In genomic region chr11:107929611-107930200, GRCh38 we compare ENCODE assay signal across 10 cellular contexts. TPM values are rescaled to one million over a fixed set of nuclear protein-coding genes. Genes with fewer than 3 reads are reported as not detected.
DNase-seq lines count a peak whose midpoint lies in the region; ATAC-seq and TF ChIP-seq lines count a peak whose summit lies in the region.
"Had no signal": no experiment of that assay in that cellular context is flagged by ENCODE, and none has a peak within 500 bp of the region (broad histone marks: within the 10 kb centered on the region; RNA-seq: fewer than 3 reads in every experiment).

No MANE protein-coding gene starts in this region.

- no peak overlapping the region for H3K27ac Mint-ChIP-seq in Caco-2 (ENCODE audit: unreplicated experiment)

- H3K36me3 Mint-ChIP-seq in Caco-2 (ENCODE audit: insufficient read depth, unreplicated experiment): peaks cover 6% of the 10 kb centered on the region

- TF ChIP-seq CTCF in Caco-2 (IDR thresholded peaks at IDR 0.05; ENCODE audit: insufficient read depth in 1 of 2, low read depth in 1 of 2, low read length in 1 of 2, severe bottlenecking in 1 of 2, unreplicated experiment in 1 of 2): no peak

- no peak for ATAC-seq in HG03097 (IDR thresholded peaks at IDR 0.05; ENCODE audit: low FRiP score, unreplicated experiment)
- no peak for ATAC-seq in HG03280 (IDR thresholded peaks at IDR 0.05; ENCODE audit: unreplicated experiment)

- H3K9me3 ChIP-seq in Caco-2: no peaks in the 10 kb centered on the region; the same call in 1 of the 2 replicates

- no peaks in the 10 kb centered on the region; the same call in none of the 2 replicates for H3K27me3 ChIP-seq in Caco-2 (replicated peaks; ENCODE audit: control insufficient read depth, insufficient read depth, low read length)

- POLR2A ChIA-PET in Caco-2 (lab: Charles Lee): no interaction called here

- H3K36me3 ChIP-seq in Caco-2 (ENCODE audit: control insufficient read depth, insufficient read depth, low read length): no peaks in the 10 kb centered on the region

- in situ Hi-C loops in ACHN (cut with HindIII; ENCODE audit: low pct_ligation_motif_present, low pct_unique_long_range_greater_than_20kb, low sequenced_read_pairs): no loop called here

- no peak overlapping the region for H3K4me3 ChIP-seq in Caco-2 (ENCODE audit: low read depth, low read length)

- H3K27me3 Mint-ChIP-seq in Caco-2 (ENCODE audit: insufficient read depth, unreplicated experiment): peaks cover 28% of the 10 kb centered on the region

- peak overlapping the region; percentile 74 for H3K4me3 Mint-ChIP-seq in Caco-2 (ENCODE audit: unreplicated experiment)

- H3K4me1 Mint-ChIP-seq in Caco-2 (ENCODE audit: low read depth, unreplicated experiment): no peaks in the 10 kb centered on the region

- intact Hi-C loops in Caco-2 (cut with micrococcal nuclease; ENCODE audit: unreplicated experiment): no loop called here

- no peaks in the 10 kb centered on the region for H3K9me3 Mint-ChIP-seq in Caco-2 (ENCODE audit: unreplicated experiment)

- DNase-seq in ACHN (peak; percentile 58), Caco-2 (no peak), RPMI7951 (ENCODE audit: low read depth) (peak; percentile 24), left kidney (ENCODE audit: low read depth, low spot score) (peak; percentile 4), dermis blood vessel endothelial cell (no peak), SK-N-DZ (ENCODE audit: low spot score) (no peak)
- DNase-seq: NCI-H187 treated with DMSO at 0.1 percent for 48 hours had no signal

- BruUV-seq in Caco-2 (replicated peaks; lab: Mats Ljungman, UMichigan): no TSS peak

- CTCF ChIA-PET in Caco-2 (lab: Charles Lee): no interaction called here

- peaks cover 4% of the 10 kb centered on the region; the same call in 1 of the 2 replicates for H3K4me1 ChIP-seq in Caco-2

RNA-seq across cellular contexts. Expression of gene RAB39A, which starts 1.5 kb away (rescaled TPM):
- total RNA-seq in Caco-2 (2022) (0.16 TPM in 1 of 2 replicates, not detected in the other), dermis blood vessel endothelial cell (0.05 and 0.17 TPM in 2 replicates)
- total RNA-seq in RPMI7951 (2014; rRNA removed; shearing (Covaris generic)): 0.68 and 1.1 TPM in 2 replicates
- polyA plus RNA-seq in SK-N-DZ (2014; cell fraction: cytosol; rRNA removed): 14.0 and 15.9 TPM in 2 replicates
- 3.9 and 8.8 TPM in 2 replicates for polyA plus RNA-seq in SK-N-DZ (2014; cell fraction: nucleus; rRNA removed)
- total RNA-seq: myocyte had no signal

Comparison
In these comparisons a context has a peak if more than half of its experiments do, and no peak if none do; other contexts are left out.
1. DNase-seq: peak in ACHN (single experiment), RPMI7951 (single experiment) and left kidney (single experiment); none in Caco-2 (0 of 2), dermis blood vessel endothelial cell (single experiment) and SK-N-DZ (single experiment).